In the genomic region with DNA sequence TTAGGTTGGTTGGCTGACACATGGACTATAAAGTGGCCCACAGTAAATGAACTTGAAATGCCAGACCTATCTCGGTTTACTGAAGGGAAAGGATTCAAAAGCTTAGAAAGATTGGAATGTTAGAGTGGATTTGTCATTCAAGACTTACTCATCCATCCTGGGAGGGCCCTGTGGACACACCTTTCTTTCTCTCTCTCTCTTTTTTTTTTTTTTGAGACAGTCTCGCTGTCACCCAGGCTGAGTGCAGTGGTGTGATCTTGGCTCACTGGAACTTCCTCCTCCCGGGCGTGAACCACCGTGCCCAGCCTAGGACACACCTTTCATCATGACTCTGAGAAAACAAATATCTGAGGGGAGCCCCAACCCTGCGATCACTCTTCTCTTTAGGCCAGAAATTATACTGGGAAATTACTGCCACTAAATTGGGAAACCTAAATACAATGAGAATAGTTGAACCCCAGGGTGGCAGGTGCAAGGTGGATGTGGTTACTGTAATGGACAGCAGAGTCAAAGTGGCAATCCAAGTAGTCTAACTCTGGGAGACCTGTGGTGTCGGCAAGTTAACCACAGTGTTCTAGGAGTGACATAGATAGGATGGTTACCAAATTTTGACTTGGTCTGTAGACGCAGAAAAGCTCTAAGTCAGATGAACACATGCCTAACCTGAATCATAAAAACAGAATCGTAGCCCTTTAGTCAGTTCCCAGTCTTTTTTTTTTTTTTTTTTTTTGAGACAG, we compare ENCODE assay signal across 13 cellular contexts. TPM values are rescaled to one million over a fixed set of nuclear protein-coding genes. Genes with fewer than 3 reads are reported as not detected.
DNase-seq lines count a peak whose midpoint lies in the region; ATAC-seq, FAIRE-seq and TF ChIP-seq lines count a peak whose summit lies in the region.
"Had no signal": no experiment of that assay in that cellular context is flagged by ENCODE, and none has a peak within 500 bp of the region (broad histone marks: within the 10 kb centered on the region; RNA-seq: fewer than 3 reads in every experiment).

No MANE protein-coding gene starts in this region.

- no peak for FAIRE-seq in small intestine (lab: Jason Lieb, UNC)

- H3K4me3 ChIP-seq in GM12865 (ENCODE audit: low read depth, low read length) (no peak overlapping the region), small intestine (ENCODE audit: low read depth in 1 of 2, low read length in 2 of 2) (no peak overlapping the region)

- no peaks in the 10 kb centered on the region for H3K4me1 Mint-ChIP-seq in naive thymus-derived CD8-positive, alpha-beta T cell
- H3K4me1 Mint-ChIP-seq: nephron had no signal

- H3K27me3 ChIP-seq in foreskin keratinocyte (no peaks in the 10 kb centered on the region), small intestine (ENCODE audit: control insufficient read depth in 2 of 2, insufficient read depth in 2 of 2, low read length in 2 of 2) (peaks cover 0 to 2% of the 10 kb centered on the region in 2 donors)

- no peaks in the 10 kb centered on the region for H3K9me3 Mint-ChIP-seq in naive thymus-derived CD8-positive, alpha-beta T cell
- H3K9me3 Mint-ChIP-seq: nephron had no signal

- H3K36me3 Mint-ChIP-seq in naive thymus-derived CD8-positive, alpha-beta T cell: no peaks in the 10 kb centered on the region

- TF ChIP-seq CTCF in GM12865 (IDR thresholded peaks at IDR 0.05; ENCODE audit: insufficient read depth, low read depth, low read length, missing control alignments) (no peak), foreskin keratinocyte (conservative IDR thresholded peaks at IDR 0.05) (no peak)

- no peaks in the 10 kb centered on the region for H3K9me3 ChIP-seq in small intestine (ENCODE audit: control insufficient read depth, low read depth)
- H3K9me3 ChIP-seq: Caco-2 had no signal

- H3K27ac ChIP-seq in foreskin keratinocyte (peak overlapping the region; percentile 87), small intestine (ENCODE audit: low read depth in 1 of 2, low read length in 1 of 2) (no peak overlapping the region)

- no peaks in the 10 kb centered on the region for H3K36me3 ChIP-seq in small intestine (ENCODE audit: control insufficient read depth in 2 of 2, insufficient read depth in 2 of 2, low read length in 2 of 2)

- 48 to 73% (median 52%) methylated on average over 9 of the region's 9 CpGs for WGBS in small intestine, 3 donors

- H3K27me3 Mint-ChIP-seq in naive thymus-derived CD8-positive, alpha-beta T cell: peaks cover 0 to 5% (median 0%) of the 10 kb centered on the region in 5 donors

- DNase-seq in GM12865 (ENCODE audit: low read depth) (peak; percentile 8), RPMI7951 (ENCODE audit: low read depth) (peak; percentile 51), foreskin keratinocyte (peak; percentile 80 to 93), small intestine (peak; percentile 21), SHP77 (lab: John Stamatoyannopoulos, UW) (no peak), NCI-H748 (lab: John Stamatoyannopoulos, UW; ENCODE audit: unreplicated experiment) (no peak)
- DNase-seq in naive thymus-derived CD8-positive, alpha-beta T cell: no peak
- DNase-seq: activated CD4-positive, alpha-beta T cell treated with anti-CD3 and anti-CD28 coated beads for 48 hours; activated gamma-delta T cell; Caco-2; NCI-H2029 treated with DMSO at 0.1 percent for 48 hours had no signal

- H3K4me1 ChIP-seq in foreskin keratinocyte (peaks cover 11% of the 10 kb centered on the region), small intestine (ENCODE audit: control insufficient read depth in 2 of 2, insufficient read depth in 1 of 2, low read depth in 1 of 2, low read length in 1 of 2) (no peaks in the 10 kb centered on the region)

- ATAC-seq in foreskin keratinocyte: peak; percentile 95
- no peak for ATAC-seq in HG03354 (IDR thresholded peaks at IDR 0.05; ENCODE audit: poor library complexity, severe bottlenecking, unreplicated experiment)
- no peak for ATAC-seq in naive thymus-derived CD8-positive, alpha-beta T cell

- no peak overlapping the region for H3K27ac Mint-ChIP-seq in naive thymus-derived CD8-positive, alpha-beta T cell
- H3K27ac Mint-ChIP-seq: nephron had no signal

- POLR2A ChIA-PET in naive thymus-derived CD8-positive, alpha-beta T cell (lab: Charles Lee): interaction anchor here (0.6 kb wide), 1 partner anchor 361 kb away, joined by 5 read pairs; no protein-coding TSS in a partner anchor

- H3K4me3 Mint-ChIP-seq in naive thymus-derived CD8-positive, alpha-beta T cell: no peak overlapping the region
- H3K4me3 Mint-ChIP-seq: nephron had no signal

RNA-seq across cellular contexts. Expression of a gene that starts 47.1 kb away (rescaled TPM):
- total RNA-seq in RPMI7951 (2014; rRNA removed; shearing (Covaris generic)): 10.2 and 13.2 TPM in 2 replicates
- total RNA-seq in foreskin keratinocyte: 7.9 and 9.2 TPM in 2 replicates
- polyA plus RNA-seq in foreskin keratinocyte (5.5 and 5.8 TPM in 2 replicates), small intestine (1 to 10 TPM; 4.5 to 8.4 (median 6.3) TPM)
- 10 to 100 TPM; 28.0 to 33.7 TPM for total RNA-seq in naive thymus-derived CD8-positive, alpha-beta T cell
- polyA plus RNA-seq in naive thymus-derived CD8-positive, alpha-beta T cell: 10 to 100 TPM; 20.7 to 27.5 (median 23.8) TPM

RNA-seq across cellular contexts. Expression of a gene that starts 48.0 kb away (rescaled TPM):
- total RNA-seq in RPMI7951 (2014; rRNA removed; shearing (Covaris generic)): 25.6 and 31.7 TPM in 2 replicates
- total RNA-seq in foreskin keratinocyte: 43.6 and 45.8 TPM in 2 replicates
- polyA plus RNA-seq in foreskin keratinocyte (14.0 TPM in 2 replicates), small intestine (10 to 100 TPM; 13.2 to 20.4 (median 15.5) TPM)
- 100 to 1,000 TPM; 131 to 133 TPM for total RNA-seq in naive thymus-derived CD8-positive, alpha-beta T cell
- polyA plus RNA-seq in naive thymus-derived CD8-positive, alpha-beta T cell: 10 to 100 TPM in 2 of 3 donors, 1 to 10 TPM in 1; 8.4 to 13.7 (median 13.5) TPM

Comparison
In these comparisons a context has a peak if more than half of its experiments do, and no peak if none do; other contexts are left out.
1. DNase-seq: peak in GM12865 (single experiment), RPMI7951 (single experiment), foreskin keratinocyte (2 of 2) and small intestine (single experiment); none in SHP77 (0 of 2), NCI-H748 (single experiment) and naive thymus-derived CD8-positive, alpha-beta T cell (0 of 10).